Comparison of ENCODE assay signal across 8 cellular contexts in genomic region chr5:67493676-67494075, GRCh38.
A peak's percentile ranks its signal among the peaks of the same experiment; 100 is the strongest.
DNase-seq lines count a peak whose midpoint lies in the region; ATAC-seq lines count a peak whose summit lies in the region.

No MANE protein-coding gene starts in this region.

- ATAC-seq in stimulated activated effector memory CD8-positive, alpha-beta T cell treated with anti-CD3 and anti-CD28 coated beads, Interleukin-12 subunit alpha, Interleukin-12 subunit beta, amount 100 ng/mL, for 72 hours: no peak
- no peak for ATAC-seq in GM21723 (IDR thresholded peaks at IDR 0.05; ENCODE audit: unreplicated experiment)
- ATAC-seq in HG02938 (IDR thresholded peaks at IDR 0.05; ENCODE audit: unreplicated experiment): no peak

- no peak overlapping the region for H3K27ac Mint-ChIP-seq in stimulated activated effector memory CD8-positive, alpha-beta T cell treated with anti-CD3 and anti-CD28 coated beads, Interleukin-12 subunit alpha, Interleukin-12 subunit beta, amount 100 ng/mL, for 72 hours

- H3K36me3 Mint-ChIP-seq in stimulated activated effector memory CD8-positive, alpha-beta T cell treated with anti-CD3 and anti-CD28 coated beads, Interleukin-12 subunit alpha, Interleukin-12 subunit beta, amount 100 ng/mL, for 72 hours: no peaks in the 10 kb centered on the region

- peak; percentile 48 for DNase-seq in H4 (ENCODE audit: low spot score)
- DNase-seq in NCI-H748 (lab: John Stamatoyannopoulos, UW; ENCODE audit: unreplicated experiment): peak; percentile 84
- peak; percentile 48 for DNase-seq in ecto neural progenitor cell (ENCODE audit: low spot score)
- DNase-seq in mucosa of gallbladder (ENCODE audit: low spot score): peak; percentile 44
- no peak for DNase-seq in stimulated activated effector memory CD8-positive, alpha-beta T cell treated with anti-CD3 and anti-CD28 coated beads, Interleukin-12 subunit alpha, Interleukin-12 subunit beta, amount 100 ng/mL, for 72 hours (ENCODE audit: low spot score in 2 of 2)
- no peak for DNase-seq in NCI-H2196 treated with DMSO at 0.1 percent for 48 hours (lab: John Stamatoyannopoulos, UW; ENCODE audit: unreplicated experiment)

- H3K4me1 Mint-ChIP-seq in stimulated activated effector memory CD8-positive, alpha-beta T cell treated with anti-CD3 and anti-CD28 coated beads, Interleukin-12 subunit alpha, Interleukin-12 subunit beta, amount 100 ng/mL, for 72 hours: peaks cover 9% of the 10 kb centered on the region

- no peaks in the 10 kb centered on the region for H3K9me3 Mint-ChIP-seq in stimulated activated effector memory CD8-positive, alpha-beta T cell treated with anti-CD3 and anti-CD28 coated beads, Interleukin-12 subunit alpha, Interleukin-12 subunit beta, amount 100 ng/mL, for 72 hours

- no peak overlapping the region for H3K4me3 Mint-ChIP-seq in stimulated activated effector memory CD8-positive, alpha-beta T cell treated with anti-CD3 and anti-CD28 coated beads, Interleukin-12 subunit alpha, Interleukin-12 subunit beta, amount 100 ng/mL, for 72 hours

Comparison
In these comparisons a context has a peak if more than half of its experiments do, and no peak if none do; other contexts are left out.
1. DNase-seq: peak in H4 (single experiment), NCI-H748 (single experiment), ecto neural progenitor cell (single experiment) and mucosa of gallbladder (single experiment); none in stimulated activated effector memory CD8-positive, alpha-beta T cell treated with anti-CD3 and anti-CD28 coated beads, Interleukin-12 subunit alpha, Interleukin-12 subunit beta, amount 100 ng/mL, for 72 hours (0 of 2) and NCI-H2196 treated with DMSO at 0.1 percent for 48 hours (single experiment).